ENCODE assay signal across 17 cellular contexts in genomic region chr15:71282086-71282485, GRCh38.
DNase-seq lines count a peak whose midpoint lies in the region; ATAC-seq and TF ChIP-seq lines count a peak whose summit lies in the region.
"Had no signal": no experiment of that assay in that cellular context is flagged by ENCODE, and none has a peak within 500 bp of the region (broad histone marks: within the 10 kb centered on the region; RNA-seq: fewer than 3 reads in every experiment).

No MANE protein-coding gene starts in this region.

- no peaks in the 10 kb centered on the region for H3K27me3 ChIP-seq in RWPE2 (ENCODE audit: insufficient read depth, poor library complexity, severe bottlenecking)
- H3K27me3 ChIP-seq: heart left ventricle, upper lobe of left lung had no signal

- DNase-seq in AG10803 (ENCODE audit: low read depth) (peak; percentile 81), RWPE2 (ENCODE audit: low spot score) (no peak), fibroblast of pulmonary artery (ENCODE audit: low read depth) (peak; percentile 92), retinal pigment epithelial cell (ENCODE audit: low read depth) (peak; percentile 81), posterior cingulate gyrus (no peak), nucleus accumbens (lab: John Stamatoyannopoulos, UW) (no peak), NCI-H510A (lab: John Stamatoyannopoulos, UW) (no peak)
- DNase-seq: activated CD4-positive, alpha-beta T cell treated with anti-CD3 and anti-CD28 coated beads, Interleukin-2, amount 50 U/mL, for 4 hours; C1 segment of cervical spinal cord; heart left ventricle; Kasumi-1; NCI-H187 treated with DMSO at 0.1 percent for 48 hours; NCI-H526; T1000; upper lobe of left lung had no signal

- H3K27ac ChIP-seq in RWPE2 (ENCODE audit: poor library complexity, severe bottlenecking) = peak overlapping the region; percentile 96
- H3K27ac ChIP-seq: RWPE1, upper lobe of left lung had no signal

- no peak for TF ChIP-seq CTCF in AG10803 (conservative IDR thresholded peaks at IDR 0.05; ENCODE audit: low read length)
- no peak for TF ChIP-seq CTCF in RWPE2 (IDR thresholded peaks at IDR 0.05; ENCODE audit: poor library complexity, severe bottlenecking)
- TF ChIP-seq CTCF in fibroblast of pulmonary artery (IDR thresholded peaks at IDR 0.05; ENCODE audit: low read length, missing control alignments) = no peak
- no peak for TF ChIP-seq CTCF in retinal pigment epithelial cell (conservative IDR thresholded peaks at IDR 0.05; ENCODE audit: low read depth, low read length)

- H3K9me3 ChIP-seq in RWPE2 (ENCODE audit: severe bottlenecking) = no peaks in the 10 kb centered on the region
- H3K9me3 ChIP-seq: heart left ventricle, upper lobe of left lung had no signal

- H3K36me3 ChIP-seq in RWPE2 (ENCODE audit: low read depth) = peaks cover 26% of the 10 kb centered on the region
- H3K36me3 ChIP-seq: heart left ventricle, upper lobe of left lung had no signal

- ATAC-seq in RWPE2 (ENCODE audit: low read depth) (no peak), HG03439 (IDR thresholded peaks at IDR 0.05; ENCODE audit: unreplicated experiment) (no peak)

- intact Hi-C loops in posterior cingulate gyrus (cut with DNase I) = no loop called here

- H3K4me1 ChIP-seq in RWPE2 (ENCODE audit: insufficient read depth, poor library complexity, severe bottlenecking) = peaks cover 30% of the 10 kb centered on the region

- no peak overlapping the region for H3K4me3 ChIP-seq in AG10803 (ENCODE audit: low read length)
- H3K4me3 ChIP-seq in RWPE2 (ENCODE audit: severe bottlenecking) = no peak overlapping the region
- no peak overlapping the region for H3K4me3 ChIP-seq in fibroblast of pulmonary artery (replicated peaks; ENCODE audit: low read depth, low read length)
- H3K4me3 ChIP-seq in retinal pigment epithelial cell (ENCODE audit: low read length) = no peak overlapping the region
- H3K4me3 ChIP-seq: heart left ventricle, upper lobe of left lung had no signal

Comparison
In these comparisons a context has a peak if more than half of its experiments do, and no peak if none do; other contexts are left out.
1. DNase-seq: peak in AG10803 (single experiment), fibroblast of pulmonary artery (single experiment) and retinal pigment epithelial cell (single experiment); none in RWPE2 (single experiment), posterior cingulate gyrus (0 of 10), nucleus accumbens (0 of 56) and NCI-H510A (single experiment).